Comparison of ENCODE assay signal across 28 cellular contexts in genomic region chr3:12300137-12300536, GRCh38. TPM values are rescaled to one million over a fixed set of nuclear protein-coding genes. Genes with fewer than 3 reads are reported as not detected.
DNase-seq lines count a peak whose midpoint lies in the region; ATAC-seq, FAIRE-seq and TF ChIP-seq lines count a peak whose summit lies in the region.
"Had no signal": no experiment of that assay in that cellular context is flagged by ENCODE, and none has a peak within 500 bp of the region (broad histone marks: within the 10 kb centered on the region; RNA-seq: fewer than 3 reads in every experiment).

No MANE protein-coding gene starts in this region.

- intact Hi-C loops in posterior cingulate gyrus (cut with DNase I), result no loop called here

- 61% methylated on average over 4 of the region's 4 CpGs for WGBS in smooth muscle cell (ENCODE audit: low lambda C conversion rate)

- DNase-seq in H54 (ENCODE audit: insufficient read length, low spot score) (peak; percentile 28), MG63 (peak; percentile 50), smooth muscle cell (lab: John Stamatoyannopoulos, UW; ENCODE audit: unreplicated experiment) (no peak), posterior cingulate gyrus (no peak)
- DNase-seq: activated CD4-positive, alpha-beta T cell treated with anti-CD3 and anti-CD28 coated beads, Interleukin-2, amount 10 ng/mL, durations not matched to agents 7 days and 5 days; activated naive CD4-positive, alpha-beta T cell treated with Interleukin-2 at 50 U/mL for 16 hours; activated T-cell treated with anti-CD3 and anti-CD28 coated beads, Interleukin-2, amount 50 U/mL, for 48 hours; brain microvascular endothelial cell; CD4-positive, CD25-positive, alpha-beta regulatory T cell; erythroblast; gastrocnemius medialis; GDM1; hippocampal formation; immature natural killer cell; left lung; naive thymus-derived CD4-positive, alpha-beta T cell; NCI-H146; NCI-H69; occipital lobe; stimulated activated CD4-positive, alpha-beta T cell treated with anti-CD3 and anti-CD28 coated beads, Interleukin-4, amount 100 ng/mL, for 1 hour; stimulated activated naive CD4-positive, alpha-beta T cell; T-helper 9 cell had no signal

- no peaks in the 10 kb centered on the region for H4K20me1 ChIP-seq in smooth muscle cell (ENCODE audit: low read depth)

- no peaks in the 10 kb centered on the region for H3K27me3 ChIP-seq in MG63
- peaks cover 4% of the 10 kb centered on the region for H3K27me3 ChIP-seq in smooth muscle cell (ENCODE audit: low read depth)
- H3K27me3 ChIP-seq: brain microvascular endothelial cell, gastrocnemius medialis had no signal

- no peaks in the 10 kb centered on the region for H3K36me3 ChIP-seq in MG63
- H3K36me3 ChIP-seq in smooth muscle cell (ENCODE audit: low read depth), result no peaks in the 10 kb centered on the region
- H3K36me3 ChIP-seq: brain microvascular endothelial cell, gastrocnemius medialis, left lung, thoracic aorta had no signal

- H3K27ac ChIP-seq in smooth muscle cell (ENCODE audit: low read depth), result peak overlapping the region; percentile 82
- H3K27ac ChIP-seq: brain microvascular endothelial cell, gastrocnemius medialis, left lung, thoracic aorta had no signal

- no peak overlapping the region for H2AFZ ChIP-seq in smooth muscle cell (ENCODE audit: low read depth)

- H3K4me1 ChIP-seq in smooth muscle cell (ENCODE audit: low read depth), result no peaks in the 10 kb centered on the region
- H3K4me1 ChIP-seq: gastrocnemius medialis had no signal

- ATAC-seq in esophagus mucosa (peak; percentile 25), HG03432 (IDR thresholded peaks at IDR 0.05; ENCODE audit: unreplicated experiment) (no peak), GM19455 (IDR thresholded peaks at IDR 0.05; ENCODE audit: unreplicated experiment) (no peak)
- ATAC-seq: gastrocnemius medialis; left lung; naive thymus-derived CD4-positive, alpha-beta T cell; Right ventricle myocardium inferior had no signal

- H3K4me3 ChIP-seq in MG63 (no peak overlapping the region), smooth muscle cell (no peak overlapping the region)
- H3K4me3 ChIP-seq: gastrocnemius medialis, left lung, thoracic aorta had no signal

- H3K9ac ChIP-seq in smooth muscle cell (ENCODE audit: low read depth), result peak overlapping the region; percentile 45

- FAIRE-seq in H54 (lab: Jason Lieb, UNC), result peak; percentile 98
- FAIRE-seq: H1 had no signal

- TF ChIP-seq CTCF in smooth muscle cell (IDR thresholded peaks at IDR 0.05; ENCODE audit: borderline replicate concordance, insufficient read depth, poor library complexity, severe bottlenecking), result no peak

- peaks cover 6% of the 10 kb centered on the region for H3K79me2 ChIP-seq in smooth muscle cell (ENCODE audit: low read depth)

- peak overlapping the region; percentile 19 for H3K4me2 ChIP-seq in smooth muscle cell

- H3F3A ChIP-seq in smooth muscle cell (ENCODE audit: low read depth), result no peaks in the 10 kb centered on the region

- TF ChIP-seq POLR2A in H54 (IDR thresholded peaks at IDR 0.05; ENCODE audit: low read depth, low read length), result no peak

- H3K9me3 ChIP-seq in MG63 (no peaks in the 10 kb centered on the region), smooth muscle cell (replicated peaks; ENCODE audit: low read depth) (no peaks in the 10 kb centered on the region)
- H3K9me3 ChIP-seq: gastrocnemius medialis, left lung, thoracic aorta had no signal

RNA-seq across cellular contexts. Expression of gene PPARG, which starts 11.3 kb away (rescaled TPM):
- 7.2 and 12.6 TPM in 2 replicates for total RNA-seq in MG63 (2014; rRNA removed; shearing (Covaris generic); ENCODE audit: low replicate concordance)
- total RNA-seq in esophagus mucosa (13.3 TPM), smooth muscle cell (8.5 and 10.2 TPM in 2 replicates)
- 1.5 and 7.8 TPM in 2 replicates for polyA plus RNA-seq in smooth muscle cell
- total RNA-seq: H1 had no signal
- polyA plus RNA-seq: immature natural killer cell; naive thymus-derived CD4-positive, alpha-beta T cell had no signal

Comparison
In these comparisons a context has a peak if more than half of its experiments do, and no peak if none do; other contexts are left out.
1. DNase-seq: peak in H54 (single experiment) and MG63 (single experiment); none in smooth muscle cell (single experiment) and posterior cingulate gyrus (0 of 10).